In the genomic region with DNA sequence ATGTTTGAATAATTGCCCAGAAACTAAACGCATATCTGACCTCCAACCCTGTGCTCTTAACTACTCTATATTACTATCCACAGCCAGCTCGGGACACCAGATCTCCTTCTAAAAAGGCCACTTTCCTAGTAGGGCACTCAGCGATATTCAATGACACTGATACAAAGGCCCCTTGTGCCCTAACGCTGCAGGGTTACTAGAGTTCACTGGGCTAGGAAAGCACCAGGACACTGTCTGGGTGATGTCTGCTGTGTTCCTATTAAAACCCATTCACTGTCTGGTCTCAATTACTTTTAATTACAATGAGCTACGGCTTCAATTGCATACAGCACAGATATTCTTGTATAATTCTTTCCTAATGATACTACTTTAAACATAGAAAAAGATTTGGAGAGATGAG, we compare ENCODE assay signal across 22 cellular contexts.
"Had no signal": no experiment of that assay in that cellular context is flagged by ENCODE, and none has a peak within 500 bp of the region (broad histone marks: within the 10 kb centered on the region; RNA-seq: fewer than 3 reads in every experiment).

No MANE protein-coding gene starts in this region.

- ATAC-seq: activated CD8-positive, alpha-beta T cell treated with anti-CD3 and anti-CD28 coated beads, Interleukin-2, amount 10 ng/mL, durations not matched to agents 7 days and 5 days; activated naive CD4-positive, alpha-beta T cell treated with anti-CD3 and anti-CD28 coated beads, Interleukin-2, amount 50 U/mL, for 72 hours; natural killer cell treated with Interleukin-12 subunit alpha and Interleukin-12 subunit beta and Interleukin-15 and Interleukin-18, amount 100 ng/mL, for 72 hours; right lobe of liver; stimulated activated effector memory CD8-positive, alpha-beta T cell treated with anti-CD3 and anti-CD28 coated beads, Interleukin-12 subunit alpha, Interleukin-12 subunit beta, amount 100 ng/mL, for 72 hours; stimulated activated naive CD8-positive, alpha-beta T cell treated with anti-CD3 and anti-CD28 coated beads, Interleukin-15, amount 100 ng/mL, for 72 hours had no signal

- DNase-seq: activated CD4-positive, alpha-beta T cell treated with anti-CD3 and anti-CD28 coated beads, Interleukin-2, amount 10 ng/mL, durations not matched to agents 7 days and 5 days; activated CD4-positive, CD25-positive, alpha-beta regulatory T cell treated with anti-CD3 and anti-CD28 coated beads, Interleukin-2, amount 50 U/mL, for 72 hours; activated CD8-positive, alpha-beta T cell treated with anti-CD3 and anti-CD28 coated beads, Interleukin-2, amount 10 ng/mL, durations not matched to agents 7 days and 5 days; activated gamma-delta T cell; aorta; effector memory CD4-positive, alpha-beta T cell; foreskin melanocyte; glutamatergic neuron; hippocampal formation; left ventricle myocardium inferior; right lobe of liver; small intestine; stimulated activated CD4-positive, alpha-beta T cell treated with anti-CD3 and anti-CD28 coated beads, Interleukin-2, amount 100 ng/mL, for 24 hours; stimulated activated naive CD8-positive, alpha-beta T cell treated with anti-CD3 and anti-CD28 coated beads, Interleukin-15, amount 100 ng/mL, for 72 hours; trophoblast cell; uterus had no signal

- H3K36me3 ChIP-seq: left ventricle myocardium inferior, right lobe of liver, suprapubic skin, uterus had no signal

- H3K27me3 ChIP-seq: right lobe of liver, suprapubic skin, uterus had no signal

- H3K4me3 ChIP-seq: left ventricle myocardium inferior, right lobe of liver, suprapubic skin, uterus had no signal

- H3K4me1 ChIP-seq: left ventricle myocardium inferior, parathyroid adenoma, right lobe of liver, suprapubic skin, uterus had no signal

- H3K9me3 ChIP-seq: left ventricle myocardium inferior, right lobe of liver, uterus had no signal

- FAIRE-seq: colon, small intestine had no signal
